ENCODE assay signal across 12 cellular contexts in the genomic region with DNA sequence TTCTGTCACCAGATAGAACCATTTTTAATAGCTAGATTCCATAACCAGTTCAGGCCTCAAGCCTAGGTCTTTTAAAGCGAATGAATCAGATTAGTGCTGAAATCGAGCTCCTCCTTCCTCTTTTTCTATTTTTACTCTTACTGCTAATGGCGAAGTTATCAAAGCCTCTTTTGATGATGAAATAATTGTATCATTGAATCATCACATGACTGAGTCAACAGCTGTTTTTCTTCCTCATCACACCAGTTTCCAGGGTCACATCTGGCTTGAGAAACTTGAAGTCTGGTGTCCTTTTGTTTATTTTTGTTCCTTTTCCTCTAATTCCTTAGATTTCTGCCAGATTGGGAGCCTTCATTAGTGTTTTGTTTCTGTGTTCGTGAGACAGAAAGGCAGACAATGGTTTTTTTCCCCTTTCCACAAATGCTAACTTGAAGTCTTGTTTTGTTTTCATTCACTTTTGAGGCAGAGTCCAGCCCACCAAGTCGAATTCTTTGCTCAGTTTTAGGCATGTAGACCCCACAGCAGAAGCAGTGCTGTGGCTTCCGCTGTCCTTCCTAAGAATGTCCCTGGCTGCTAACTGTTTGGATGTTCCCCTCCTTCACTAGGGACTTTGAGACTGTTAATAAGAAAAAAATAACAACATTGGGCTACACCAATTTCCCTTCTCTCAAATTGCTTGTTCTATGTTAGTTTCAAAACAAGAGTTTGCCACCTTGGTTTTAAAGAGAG. TPM values are rescaled to one million over a fixed set of nuclear protein-coding genes. Genes with fewer than 3 reads are reported as not detected.
A peak's percentile ranks its signal among the peaks of the same experiment; 100 is the strongest.
DNase-seq lines count a peak whose midpoint lies in the region; ATAC-seq and TF ChIP-seq lines count a peak whose summit lies in the region.
"Had no signal": no experiment of that assay in that cellular context is flagged by ENCODE, and none has a peak within 500 bp of the region (broad histone marks: within the 10 kb centered on the region; RNA-seq: fewer than 3 reads in every experiment).

No MANE protein-coding gene starts in this region.

- peak overlapping the region; percentile 93 to 96 (median 94) for H3K27ac Mint-ChIP-seq in nephron
- no peak overlapping the region for H3K27ac Mint-ChIP-seq in stimulated activated naive B cell treated with anti-CD40 and anti-IgM and Interleukin-4, amounts not matched to agents 10 μg/mL and 1 μg/mL and 100 μg/mL, for 72 hours
- H3K27ac Mint-ChIP-seq: activated T-cell treated with anti-CD3 and anti-CD28 coated beads, Interleukin-2, amount 50 U/mL, for 72 hours had no signal

- peaks cover 33% of the 10 kb centered on the region for H3K4me1 Mint-ChIP-seq in nephron
- peaks cover 9 to 10% of the 10 kb centered on the region in 2 donors for H3K4me1 Mint-ChIP-seq in stimulated activated naive B cell treated with anti-CD40 and anti-IgM and Interleukin-4, amounts not matched to agents 10 μg/mL and 1 μg/mL and 100 μg/mL, for 72 hours

- no peak overlapping the region for H3K4me3 Mint-ChIP-seq in nephron
- no peak overlapping the region for H3K4me3 Mint-ChIP-seq in stimulated activated naive B cell treated with anti-CD40 and anti-IgM and Interleukin-4, amounts not matched to agents 10 μg/mL and 1 μg/mL and 100 μg/mL, for 72 hours
- H3K4me3 Mint-ChIP-seq: activated T-cell treated with anti-CD3 and anti-CD28 coated beads, Interleukin-2, amount 50 U/mL, for 72 hours had no signal

- DNase-seq in AG04450 (ENCODE audit: low read depth, low spot score) (peak; percentile 90), Peyer's patch (no peak), DMS53 treated with DMSO at 0.1 percent for 48 hours (lab: John Stamatoyannopoulos, UW; ENCODE audit: unreplicated experiment) (no peak)
- DNase-seq in stimulated activated naive B cell treated with anti-CD40 and anti-IgM and Interleukin-4, amounts not matched to agents 10 μg/mL and 1 μg/mL and 100 μg/mL, for 72 hours = no peak
- DNase-seq: activated T-cell treated with anti-CD3 and anti-CD28 coated beads, Interleukin-2, amount 50 U/mL, for 72 hours; NCI-H2029 treated with DMSO at 0.1 percent for 48 hours had no signal

- CTCF ChIA-PET in AG04450 (lab: Charles Lee) = interaction anchor here (0.9 to 1.9 kb wide), 5 partner anchors 38 to 135 kb away, joined by 3 to 11 read pairs (median 4); no protein-coding TSS in a partner anchor

- peak overlapping the region; percentile 95 for H3K27ac ChIP-seq in AG04450 (ENCODE audit: low read depth, low read length)
- H3K27ac ChIP-seq in Peyer's patch = peak overlapping the region; percentile 24 to 76 (median 35)
- peak overlapping the region; percentile 20 to 61 for H3K27ac ChIP-seq in esophagus (ENCODE audit: low read depth in 2 of 2, low read length in 1 of 2)
- H3K27ac ChIP-seq: C4-2B had no signal

- H3K4me3 ChIP-seq in AG04450 (ENCODE audit: low read depth, low read length) (no peak overlapping the region), Peyer's patch (no peak overlapping the region), esophagus (ENCODE audit: low read depth in 1 of 2, low read length in 2 of 2) (no peak overlapping the region)

- H3K9me3 ChIP-seq in AG04450 (ENCODE audit: control insufficient read depth, insufficient read depth, low read length) (no peaks in the 10 kb centered on the region), Peyer's patch (no peaks in the 10 kb centered on the region), esophagus (ENCODE audit: control insufficient read depth in 2 of 2, insufficient read depth in 1 of 2, low read depth in 1 of 2, low read length in 1 of 2) (no peaks in the 10 kb centered on the region)

- H3K9me3 Mint-ChIP-seq in nephron = no peaks in the 10 kb centered on the region
- H3K9me3 Mint-ChIP-seq in stimulated activated naive B cell treated with anti-CD40 and anti-IgM and Interleukin-4, amounts not matched to agents 10 μg/mL and 1 μg/mL and 100 μg/mL, for 72 hours = peaks cover 0 to 1% of the 10 kb centered on the region in 2 donors
- H3K9me3 Mint-ChIP-seq: activated T-cell treated with anti-CD3 and anti-CD28 coated beads, Interleukin-2, amount 50 U/mL, for 72 hours had no signal

- peaks cover 0 to 18% (median 2%) of the 10 kb centered on the region in 4 donors for H3K4me1 ChIP-seq in Peyer's patch
- H3K4me1 ChIP-seq in esophagus (ENCODE audit: control insufficient read depth in 2 of 2, insufficient read depth in 2 of 2, low read length in 1 of 2) = peaks cover 0 to 3% of the 10 kb centered on the region in 2 donors

- no peak for TF ChIP-seq POLR2A in Peyer's patch (IDR thresholded peaks at IDR 0.05)

- no peaks in the 10 kb centered on the region for H3K36me3 Mint-ChIP-seq in nephron (ENCODE audit: low read depth)
- H3K36me3 Mint-ChIP-seq in stimulated activated naive B cell treated with anti-CD40 and anti-IgM and Interleukin-4, amounts not matched to agents 10 μg/mL and 1 μg/mL and 100 μg/mL, for 72 hours = peaks cover 0 to 3% of the 10 kb centered on the region in 2 donors

- H3K36me3 ChIP-seq in Peyer's patch = no peaks in the 10 kb centered on the region
- H3K36me3 ChIP-seq in esophagus (ENCODE audit: control insufficient read depth in 2 of 2, insufficient read depth in 2 of 2, low read length in 1 of 2) = no peaks in the 10 kb centered on the region

- 38 to 49% methylated on average over 6 of the region's 6 CpGs for WGBS in esophagus, 2 donors

- POLR2A ChIA-PET in AG04450 (lab: Yijun Ruan, JAX) = interaction anchor here (0.7 to 4.0 kb wide), 5 partner anchors 19 to 85 kb away, joined by 3 to 24 read pairs (median 10); no protein-coding TSS in a partner anchor

- no peaks in the 10 kb centered on the region for H3K27me3 Mint-ChIP-seq in nephron (ENCODE audit: low read depth)
- peaks cover 17 to 19% of the 10 kb centered on the region in 2 donors for H3K27me3 Mint-ChIP-seq in stimulated activated naive B cell treated with anti-CD40 and anti-IgM and Interleukin-4, amounts not matched to agents 10 μg/mL and 1 μg/mL and 100 μg/mL, for 72 hours

- TF ChIP-seq CTCF in AG04450 (IDR thresholded peaks at IDR 0.05; ENCODE audit: low read depth, low read length) (no peak), Peyer's patch (IDR thresholded peaks at IDR 0.05) (no peak), nephron (IDR thresholded peaks at IDR 0.05; ENCODE audit: unreplicated experiment in 3 of 3) (no peak)

- ATAC-seq in GM19324 (IDR thresholded peaks at IDR 0.05; ENCODE audit: low FRiP score, unreplicated experiment) (no peak), GM19035 (IDR thresholded peaks at IDR 0.05; ENCODE audit: unreplicated experiment) (no peak)
- ATAC-seq in stimulated activated naive B cell treated with anti-CD40 and anti-IgM and Interleukin-4, amounts not matched to agents 10 μg/mL and 1 μg/mL and 100 μg/mL, for 72 hours (replicated peaks) = no peak
- ATAC-seq: activated T-cell treated with anti-CD3 and anti-CD28 coated beads, Interleukin-2, amount 50 U/mL, for 72 hours had no signal

- H3K27me3 ChIP-seq in AG04450 (ENCODE audit: control insufficient read depth, insufficient read depth, low read length) (no peaks in the 10 kb centered on the region), Peyer's patch (no peaks in the 10 kb centered on the region), esophagus (ENCODE audit: control insufficient read depth in 1 of 2, insufficient read depth in 2 of 2, low read length in 2 of 2) (no peaks in the 10 kb centered on the region)

RNA-seq across cellular contexts. Expression of a gene that starts 51.9 kb away (rescaled TPM):
- polyA plus RNA-seq in AG04450 (2011; rRNA removed) (5.4 and 6.6 TPM in 2 replicates), esophagus (1 to 10 TPM; 1.7 to 4.4 TPM)
- polyA minus RNA-seq in AG04450 (2011; rRNA and poly(A)+ RNA removed) = 1.3 and 2.0 TPM in 2 replicates
- 10 to 100 TPM; 10.5 to 33.8 (median 12.2) TPM for total RNA-seq in Peyer's patch
- polyA plus RNA-seq: neural cell had no signal

Comparison
In these comparisons a context has a peak if more than half of its experiments do, and no peak if none do; other contexts are left out.
1. H3K27ac ChIP-seq: peak in every context shown above with its lines; median percentile 95 in AG04450; 40 in esophagus; 35 in Peyer's patch.